22 cellular contexts compared by ENCODE assay signal in genomic region chr2:140356697-140357096, GRCh38.
DNase-seq lines count a peak whose midpoint lies in the region; ATAC-seq, FAIRE-seq and TF ChIP-seq lines count a peak whose summit lies in the region.
"Had no signal": no experiment of that assay in that cellular context is flagged by ENCODE, and none has a peak within 500 bp of the region (broad histone marks: within the 10 kb centered on the region; RNA-seq: fewer than 3 reads in every experiment).

No MANE protein-coding gene starts in this region.

- H3K79me2 ChIP-seq in GM23338 (replicated peaks; ENCODE audit: insufficient read depth), result no peaks in the 10 kb centered on the region

- H3K27ac ChIP-seq in GM23338 (ENCODE audit: low read depth) (peak overlapping the region; percentile 78), iPS-20b (ENCODE audit: low read length) (peak overlapping the region; percentile 18)
- H3K27ac ChIP-seq: BLaER1 treated with 17β-estradiol and CSF1 and Interleukin-3, amounts not matched to agents 10 nM and 100 nM; C4-2B had no signal

- no peak overlapping the region for H3K4me3 Mint-ChIP-seq in GM23338
- H3K4me3 Mint-ChIP-seq: B cell; CD4-positive, alpha-beta T cell; CD8-positive, alpha-beta T cell had no signal

- H3K9me3 Mint-ChIP-seq in GM23338, result no peaks in the 10 kb centered on the region

- TF ChIP-seq CTCF in GM23338 (conservative IDR thresholded peaks at IDR 0.05; ENCODE audit: low read depth in 2 of 2), result no peak

- no peaks in the 10 kb centered on the region for H3K27me3 Mint-ChIP-seq in GM23338 (ENCODE audit: insufficient read depth, low read depth, poor library complexity)
- H3K27me3 Mint-ChIP-seq: B cell; CD4-positive, alpha-beta T cell had no signal

- peak; percentile 18 for FAIRE-seq in GM18507 (lab: Jason Lieb, UNC)
- FAIRE-seq: A204.1, D721Med, G401.6, GM12892, GM19239 had no signal

- no peaks in the 10 kb centered on the region for H3K36me3 Mint-ChIP-seq in GM23338 (ENCODE audit: low read depth)
- H3K36me3 Mint-ChIP-seq: CD8-positive, alpha-beta T cell had no signal

- H3K4me3 ChIP-seq in GM23338, result no peak overlapping the region
- no peak overlapping the region for H3K4me3 ChIP-seq in iPS-20b (ENCODE audit: low read length)
- H3K4me3 ChIP-seq: BLaER1 treated with 17β-estradiol and CSF1 and Interleukin-3, amounts not matched to agents 10 nM and 100 nM had no signal

- no peaks in the 10 kb centered on the region for H4K20me1 ChIP-seq in GM23338 (replicated peaks; ENCODE audit: insufficient read depth)
- H4K20me1 ChIP-seq: BLaER1 treated with 17β-estradiol and CSF1 and Interleukin-3, amounts not matched to agents 10 nM and 100 nM had no signal

- H3K27me3 ChIP-seq in GM23338 (ENCODE audit: insufficient read depth) (no peaks in the 10 kb centered on the region), iPS-20b (ENCODE audit: insufficient read depth, low read length) (no peaks in the 10 kb centered on the region)
- H3K27me3 ChIP-seq: BLaER1 treated with 17β-estradiol and CSF1 and Interleukin-3, amounts not matched to agents 10 nM and 100 nM had no signal

- no peaks in the 10 kb centered on the region for H3F3A ChIP-seq in GM23338 (replicated peaks; ENCODE audit: low read depth)

- DNase-seq in GM18507 (ENCODE audit: extremely low spot score, insufficient read length, low read depth) (no peak), GM23338 (ENCODE audit: low spot score) (no peak), NK-92 (lab: John Stamatoyannopoulos, UW; ENCODE audit: unreplicated experiment) (no peak), NCI-H2196 treated with DMSO at 0.1 percent for 48 hours (lab: John Stamatoyannopoulos, UW; ENCODE audit: unreplicated experiment) (no peak)
- DNase-seq: 8988T; ACHN; Caco-2; Calu3; CD4-positive, alpha-beta T cell; CD8-positive, alpha-beta T cell; DMS79 treated with DMSO at 0.1 percent for 48 hours; GF-D8 had no signal

- H2AFZ ChIP-seq in GM23338, result no peak overlapping the region

- no peaks in the 10 kb centered on the region for H3K9me3 ChIP-seq in iPS-20b (ENCODE audit: insufficient read depth, low read depth, low read length)
- H3K9me3 ChIP-seq: BLaER1 treated with 17β-estradiol and CSF1 and Interleukin-3, amounts not matched to agents 10 nM and 100 nM; Caco-2 had no signal

- H3K36me3 ChIP-seq in GM23338 (ENCODE audit: insufficient read depth), result no peaks in the 10 kb centered on the region
- no peaks in the 10 kb centered on the region for H3K36me3 ChIP-seq in iPS-20b (ENCODE audit: insufficient read depth, low read depth, low read length)
- H3K36me3 ChIP-seq: BLaER1 treated with 17β-estradiol and CSF1 and Interleukin-3, amounts not matched to agents 10 nM and 100 nM had no signal

- H3K4me2 ChIP-seq in GM23338, result no peak overlapping the region
- H3K4me2 ChIP-seq: BLaER1 treated with 17β-estradiol and CSF1 and Interleukin-3, amounts not matched to agents 10 nM and 100 nM had no signal

- peaks cover 19% of the 10 kb centered on the region for H3K4me1 Mint-ChIP-seq in GM23338
- H3K4me1 Mint-ChIP-seq: B cell had no signal

- ATAC-seq in GM23338 (no peak), HG02870 (IDR thresholded peaks at IDR 0.05; ENCODE audit: unreplicated experiment) (no peak)
- ATAC-seq: CD8-positive, alpha-beta T cell had no signal

- H3K9me2 ChIP-seq in GM23338 (ENCODE audit: insufficient read depth), result 0 out of 2 replicates have a peak, but pooled peaks cover 2% of the 10 kb centered on the region

- H3K4me1 ChIP-seq in GM23338 (ENCODE audit: insufficient read depth) (peaks cover 30% of the 10 kb centered on the region), iPS-20b (ENCODE audit: insufficient read depth, low read length) (peaks cover 13% of the 10 kb centered on the region; the same call in 1 of the 2 replicates)
- H3K4me1 ChIP-seq: BLaER1 treated with 17β-estradiol and CSF1 and Interleukin-3, amounts not matched to agents 10 nM and 100 nM; Caco-2 had no signal

- no peak overlapping the region for H3K27ac Mint-ChIP-seq in GM23338
- H3K27ac Mint-ChIP-seq: B cell; CD4-positive, alpha-beta T cell; CD8-positive, alpha-beta T cell had no signal

- no peak overlapping the region for H3K9ac ChIP-seq in iPS-20b (ENCODE audit: low read depth, low read length)
- H3K9ac ChIP-seq: BLaER1 treated with 17β-estradiol and CSF1 and Interleukin-3, amounts not matched to agents 10 nM and 100 nM had no signal

TF ChIP-seq in GM23338, 12 proteins besides CTCF, POLR2A, EP300 and RAD21 (continues in another document):
- TF ChIP-seq EZH2 (IDR thresholded peaks at IDR 0.05; ENCODE audit: low read depth, unreplicated experiment), result no peak
- TF ChIP-seq REST (IDR thresholded peaks at IDR 0.05; ENCODE audit: unreplicated experiment), result no peak
- TF ChIP-seq STAT1 (IDR thresholded peaks at IDR 0.05; ENCODE audit: unreplicated experiment), result no peak
- TF ChIP-seq CREB1 (CRISPR knock-in tag; IDR thresholded peaks at IDR 0.05; ENCODE audit: low read depth), result no peak
- no peak for TF ChIP-seq ETS1 (IDR thresholded peaks at IDR 0.05)
